In genomic region chr3:64244011-64244942, GRCh38 we compare ENCODE assay signal across 9 cellular contexts. TPM values are rescaled to one million over a fixed set of nuclear protein-coding genes. Genes with fewer than 3 reads are reported as not detected.
DNase-seq lines count a peak whose midpoint lies in the region; ATAC-seq and TF ChIP-seq lines count a peak whose summit lies in the region.
"Had no signal": no experiment of that assay in that cellular context is flagged by ENCODE, and none has a peak within 500 bp of the region (broad histone marks: within the 10 kb centered on the region; RNA-seq: fewer than 3 reads in every experiment).

No MANE protein-coding gene starts in this region.

- H3K4me1 Mint-ChIP-seq in WTC11 (peaks cover 3% of the 10 kb centered on the region), mesothelial cell of epicardium (peaks cover 78% of the 10 kb centered on the region)
- no peaks in the 10 kb centered on the region for H3K4me1 Mint-ChIP-seq in CD4-positive, alpha-beta T cell (ENCODE audit: low read depth)
- H3K4me1 Mint-ChIP-seq: activated B cell treated with CpG ODN at 0.5 μM for 24 hours had no signal

- TF ChIP-seq CTCF in GM12873 (IDR thresholded peaks at IDR 0.05; ENCODE audit: insufficient read depth, low read depth, low read length, missing control alignments) (peak; percentile 61), WTC11 (IDR thresholded peaks at IDR 0.05) (no peak), mesothelial cell of epicardium (IDR thresholded peaks at IDR 0.05; ENCODE audit: unreplicated experiment) (peak; percentile 46)
- TF ChIP-seq CTCF in CD4-positive, alpha-beta T cell (IDR thresholded peaks at IDR 0.05), result no peak

- H3K27me3 Mint-ChIP-seq in WTC11 (ENCODE audit: low read depth), result no peaks in the 10 kb centered on the region
- no peaks in the 10 kb centered on the region for H3K27me3 Mint-ChIP-seq in mesothelial cell of epicardium (ENCODE audit: low read depth)
- peaks cover 5% of the 10 kb centered on the region for H3K27me3 Mint-ChIP-seq in CD4-positive, alpha-beta T cell
- H3K27me3 Mint-ChIP-seq: activated B cell treated with CpG ODN at 0.5 μM for 24 hours had no signal

- H3K9me3 Mint-ChIP-seq in WTC11 (no peaks in the 10 kb centered on the region), mesothelial cell of epicardium (peaks cover 4% of the 10 kb centered on the region)
- no peaks in the 10 kb centered on the region for H3K9me3 Mint-ChIP-seq in CD4-positive, alpha-beta T cell
- H3K9me3 Mint-ChIP-seq: activated B cell treated with CpG ODN at 0.5 μM for 24 hours had no signal

- H3K4me3 Mint-ChIP-seq in WTC11, result no peak overlapping the region
- H3K4me3 Mint-ChIP-seq in mesothelial cell of epicardium, result no peak overlapping the region
- H3K4me3 Mint-ChIP-seq in CD4-positive, alpha-beta T cell, result no peak overlapping the region
- H3K4me3 Mint-ChIP-seq: activated B cell treated with CpG ODN at 0.5 μM for 24 hours had no signal

- peak; percentile 66 for ATAC-seq in HG03521 (IDR thresholded peaks at IDR 0.05; ENCODE audit: unreplicated experiment)
- peak; percentile 59 for ATAC-seq in WTC11
- ATAC-seq in GM18873 (IDR thresholded peaks at IDR 0.05; ENCODE audit: low FRiP score, unreplicated experiment), result no peak
- no peak for ATAC-seq in CD4-positive, alpha-beta T cell (ENCODE audit: poor library complexity)

- H3K27ac ChIP-seq in CD4-positive, alpha-beta T cell (ENCODE audit: low read depth, low read length), result no peak overlapping the region

- H3K27ac Mint-ChIP-seq in WTC11 (no peak overlapping the region), mesothelial cell of epicardium (peak overlapping the region; percentile 44)
- no peak overlapping the region for H3K27ac Mint-ChIP-seq in CD4-positive, alpha-beta T cell
- H3K27ac Mint-ChIP-seq: activated B cell treated with CpG ODN at 0.5 μM for 24 hours had no signal

- POLR2A ChIA-PET in WTC11 (lab: Charles Lee), result no interaction called here
- POLR2A ChIA-PET in CD4-positive, alpha-beta T cell (lab: Charles Lee), result no interaction called here

- CTCF ChIA-PET in WTC11 (lab: Charles Lee), result interaction anchor here (1.0 to 1.9 kb wide), 4 partner anchors 9 to 23 kb away, joined by 3 to 16 read pairs (median 4); no protein-coding TSS in a partner anchor
- CTCF ChIA-PET in CD4-positive, alpha-beta T cell (lab: Charles Lee), result no interaction called here

- no peaks in the 10 kb centered on the region for H3K27me3 ChIP-seq in CD4-positive, alpha-beta T cell (ENCODE audit: control insufficient read depth, insufficient read depth, low read length)

- H3K36me3 Mint-ChIP-seq in WTC11 (no peaks in the 10 kb centered on the region), mesothelial cell of epicardium (no peaks in the 10 kb centered on the region)
- H3K36me3 Mint-ChIP-seq in CD4-positive, alpha-beta T cell (ENCODE audit: low read depth), result no peaks in the 10 kb centered on the region

- no peaks in the 10 kb centered on the region for H3K9me3 ChIP-seq in CD4-positive, alpha-beta T cell (ENCODE audit: control insufficient read depth, low read length)

- intact Hi-C loops in CD4-positive, alpha-beta T cell (cut with DNase I, micrococcal nuclease), result no loop called here

- DNase-seq in WTC11 (ENCODE audit: low spot score) (no peak), mesothelial cell of epicardium (ENCODE audit: low spot score in 2 of 2, unreplicated experiment in 2 of 2) (no peak), NCI-H2196 (lab: John Stamatoyannopoulos, UW; ENCODE audit: unreplicated experiment) (no peak), NCI-H345 (lab: John Stamatoyannopoulos, UW) (no peak)
- no peak for DNase-seq in CD4-positive, alpha-beta T cell
- DNase-seq: activated B cell treated with CpG ODN at 0.5 μM for 24 hours had no signal

TF ChIP-seq in WTC11, 78 proteins besides CTCF, POLR2A, EP300 and RAD21:
- TF ChIP-seq ATF6 (CRISPR knock-in tag; IDR thresholded peaks at IDR 0.05) (no peak), NFYB (CRISPR knock-in tag; conservative IDR thresholded peaks at IDR 0.05; ENCODE audit: low read depth) (no peak), CBFB (CRISPR knock-in tag; IDR thresholded peaks at IDR 0.05; ENCODE audit: low read depth) (no peak), ZNF423 (CRISPR knock-in tag; IDR thresholded peaks at IDR 0.05) (no peak), TEAD4 (CRISPR knock-in tag; IDR thresholded peaks at IDR 0.05) (no peak), HMGA2 (CRISPR knock-in tag; IDR thresholded peaks at IDR 0.05) (no peak), CREM (CRISPR knock-in tag; IDR thresholded peaks at IDR 0.05) (no peak), ZBTB21 (CRISPR knock-in tag; IDR thresholded peaks at IDR 0.05; ENCODE audit: borderline replicate concordance) (no peak), E2F4 (CRISPR knock-in tag; IDR thresholded peaks at IDR 0.05; ENCODE audit: borderline replicate concordance, low read depth) (no peak), NR3C1 (CRISPR knock-in tag; conservative IDR thresholded peaks at IDR 0.05; ENCODE audit: low read depth) (no peak), E2F1 (CRISPR knock-in tag; IDR thresholded peaks at IDR 0.05) (no peak), SOX15 (CRISPR knock-in tag; IDR thresholded peaks at IDR 0.05) (no peak), JUN (CRISPR knock-in tag; IDR thresholded peaks at IDR 0.05) (no peak), SP1 (CRISPR knock-in tag; conservative IDR thresholded peaks at IDR 0.05) (no peak), ZNF263 (CRISPR knock-in tag; IDR thresholded peaks at IDR 0.05; ENCODE audit: low read depth) (no peak), ESRRA (CRISPR knock-in tag; IDR thresholded peaks at IDR 0.05; ENCODE audit: borderline replicate concordance) (no peak), ZNF138 (CRISPR knock-in tag; conservative IDR thresholded peaks at IDR 0.05) (no peak), ATF3 (CRISPR knock-in tag; conservative IDR thresholded peaks at IDR 0.05) (no peak)

RNA-seq across cellular contexts. Expression of gene PRICKLE2, which starts 19.0 kb away (rescaled TPM):
- total RNA-seq in WTC11 (2021) (4.5 to 5.6 TPM (median 4.7 TPM) in 3 replicates), mesothelial cell of epicardium (41.3 to 46.2 TPM (median 43.2 TPM) in 3 replicates)
- total RNA-seq in CD4-positive, alpha-beta T cell, result not detected

Comparison
In these comparisons a context has a peak if more than half of its experiments do, and no peak if none do; other contexts are left out.
1. CTCF ChIP-seq: peak in GM12873 (single experiment) and mesothelial cell of epicardium (single experiment); none in WTC11 (single experiment) and CD4-positive, alpha-beta T cell (single experiment).
2. ATAC-seq: peak in HG03521 (single experiment) and WTC11 (single experiment); none in GM18873 (single experiment) and CD4-positive, alpha-beta T cell (single experiment).